In genomic region chr14:63678538-63678937, GRCh38 we compare ENCODE assay signal across 30 cellular contexts.
"Had no signal": no experiment of that assay in that cellular context is flagged by ENCODE, and none has a peak within 500 bp of the region (broad histone marks: within the 10 kb centered on the region; RNA-seq: fewer than 3 reads in every experiment).

No MANE protein-coding gene starts in this region.

- H3K9me3 Mint-ChIP-seq: activated B cell treated with CpG ODN at 0.5 μM for 24 hours; activated naive CD4-positive, alpha-beta T cell treated with anti-CD3 and anti-CD28 coated beads, Interleukin-2, amount 50 U/mL, for 72 hours; activated T-helper 2 cell treated with anti-CD3 and anti-CD28 coated beads, Interferon-gamma antibody, Interleukin-2, Interleukin-4, amounts not matched to agents 10 μg/mL and 5 μg/mL and 100 μg/mL, durations not matched to agents 14 hours and 24 hours and 36 hours; central memory CD8-positive, alpha-beta T cell; effector memory CD8-positive, alpha-beta T cell; naive B cell; nephron progenitor cell; stimulated activated effector memory CD8-positive, alpha-beta T cell treated with anti-CD3 and anti-CD28 coated beads, Interleukin-12 subunit alpha, Interleukin-12 subunit beta, amount 100 ng/mL, for 72 hours; stimulated activated naive CD8-positive, alpha-beta T cell treated with anti-CD3 and anti-CD28 coated beads, Interleukin-15, Interleukin-2, amounts not matched to agents 100 ng/mL and 50 ng/mL, for 24 hours had no signal

- H3K9me3 ChIP-seq: breast epithelium, heart right ventricle, neutrophil, ovary, prostate gland, thoracic aorta, upper lobe of left lung, vagina had no signal

- DNase-seq: activated B cell treated with CpG ODN at 0.5 μM for 24 hours; activated CD4-positive, alpha-beta T cell treated with anti-CD3 and anti-CD28 coated beads, Interleukin-2, amount 50 U/mL, for 1 hour; activated CD8-positive, alpha-beta memory T cell treated with anti-CD3 and anti-CD28 coated beads, Interleukin-2, amount 10 ng/mL, durations not matched to agents 7 days and 5 days; activated CD8-positive, alpha-beta T cell treated with anti-CD3 and anti-CD28 coated beads, Interleukin-2, amount 10 ng/mL, durations not matched to agents 7 days and 5 days; activated naive CD4-positive, alpha-beta T cell; activated T-cell treated with anti-CD3 and anti-CD28 coated beads, Interleukin-2, amount 50 U/mL, for 48 hours; effector memory CD8-positive, alpha-beta T cell; heart right ventricle; kidney glomerular epithelial cell; left ventricle myocardium superior; naive B cell; nephron progenitor cell; ovary; retina; stimulated activated CD4-positive, alpha-beta T cell treated with anti-CD3 and anti-CD28 coated beads, Interleukin-4, amount 100 ng/mL, for 24 hours; T-helper 17 cell; upper lobe of left lung had no signal

- H3K4me3 Mint-ChIP-seq: activated B cell treated with CpG ODN at 0.5 μM for 24 hours; activated CD8-positive, alpha-beta memory T cell treated with anti-CD3 and anti-CD28 coated beads, Interleukin-2, amount 10 ng/mL, durations not matched to agents 7 days and 5 days; activated CD8-positive, alpha-beta T cell treated with anti-CD3 and anti-CD28 coated beads, Interleukin-2, amount 10 ng/mL, durations not matched to agents 7 days and 5 days; central memory CD8-positive, alpha-beta T cell; effector memory CD8-positive, alpha-beta T cell; naive B cell; nephron progenitor cell; stimulated activated effector memory CD8-positive, alpha-beta T cell treated with anti-CD3 and anti-CD28 coated beads, Interleukin-12 subunit alpha, Interleukin-12 subunit beta, amount 100 ng/mL, for 72 hours; stimulated activated naive CD8-positive, alpha-beta T cell treated with anti-CD3 and anti-CD28 coated beads, Interleukin-15, Interleukin-2, amounts not matched to agents 100 ng/mL and 50 ng/mL, for 24 hours; T-helper 17 cell had no signal

- ATAC-seq: activated CD8-positive, alpha-beta memory T cell treated with anti-CD3 and anti-CD28 coated beads, Interleukin-2, amount 10 ng/mL, durations not matched to agents 7 days and 5 days; activated CD8-positive, alpha-beta T cell treated with anti-CD3 and anti-CD28 coated beads, Interleukin-2, amount 10 ng/mL, durations not matched to agents 7 days and 5 days; activated naive CD4-positive, alpha-beta T cell treated with anti-CD3 and anti-CD28 coated beads, Interleukin-2, amount 50 U/mL, for 72 hours; effector memory CD8-positive, alpha-beta T cell; esophagus mucosa; heart right ventricle; left ventricle myocardium superior; sciatic nerve; stimulated activated effector memory CD8-positive, alpha-beta T cell treated with anti-CD3 and anti-CD28 coated beads, Interleukin-12 subunit alpha, Interleukin-12 subunit beta, amount 100 ng/mL, for 72 hours; T-helper 17 cell had no signal

- H3K4me1 ChIP-seq: breast epithelium, heart right ventricle, upper lobe of left lung, vagina had no signal

- H3K36me3 Mint-ChIP-seq: activated naive CD4-positive, alpha-beta T cell treated with anti-CD3 and anti-CD28 coated beads, Interleukin-2, amount 50 U/mL, for 72 hours; naive B cell had no signal

- H3K4me3 ChIP-seq: breast epithelium, heart right ventricle, ovary, prostate gland, skin epidermis, thoracic aorta, upper lobe of left lung, vagina had no signal

- H3K36me3 ChIP-seq: breast epithelium, neutrophil, ovary, prostate gland, vagina had no signal

- H3K4me1 Mint-ChIP-seq: activated B cell treated with CpG ODN at 0.5 μM for 24 hours; activated CD8-positive, alpha-beta memory T cell treated with anti-CD3 and anti-CD28 coated beads, Interleukin-2, amount 10 ng/mL, durations not matched to agents 7 days and 5 days; central memory CD8-positive, alpha-beta T cell; naive B cell; stimulated activated effector memory CD8-positive, alpha-beta T cell treated with anti-CD3 and anti-CD28 coated beads, Interleukin-12 subunit alpha, Interleukin-12 subunit beta, amount 100 ng/mL, for 72 hours had no signal

- H3K27ac Mint-ChIP-seq: activated B cell treated with CpG ODN at 0.5 μM for 24 hours; activated CD8-positive, alpha-beta memory T cell treated with anti-CD3 and anti-CD28 coated beads, Interleukin-2, amount 10 ng/mL, durations not matched to agents 7 days and 5 days; activated CD8-positive, alpha-beta T cell treated with anti-CD3 and anti-CD28 coated beads, Interleukin-2, amount 10 ng/mL, durations not matched to agents 7 days and 5 days; activated naive CD4-positive, alpha-beta T cell treated with anti-CD3 and anti-CD28 coated beads, Interleukin-2, amount 50 U/mL, for 72 hours; activated T-helper 2 cell treated with anti-CD3 and anti-CD28 coated beads, Interferon-gamma antibody, Interleukin-2, Interleukin-4, amounts not matched to agents 10 μg/mL and 5 μg/mL and 100 μg/mL, durations not matched to agents 14 hours and 24 hours and 36 hours; effector memory CD8-positive, alpha-beta T cell; nephron progenitor cell; stimulated activated effector memory CD8-positive, alpha-beta T cell treated with anti-CD3 and anti-CD28 coated beads, Interleukin-12 subunit alpha, Interleukin-12 subunit beta, amount 100 ng/mL, for 72 hours; stimulated activated naive CD8-positive, alpha-beta T cell treated with anti-CD3 and anti-CD28 coated beads, Interleukin-15, Interleukin-2, amounts not matched to agents 100 ng/mL and 50 ng/mL, for 24 hours; T-helper 17 cell had no signal

- H3K27me3 Mint-ChIP-seq: activated B cell treated with CpG ODN at 0.5 μM for 24 hours; activated CD8-positive, alpha-beta memory T cell treated with anti-CD3 and anti-CD28 coated beads, Interleukin-2, amount 10 ng/mL, durations not matched to agents 7 days and 5 days; central memory CD8-positive, alpha-beta T cell; effector memory CD8-positive, alpha-beta T cell; naive B cell; stimulated activated naive CD8-positive, alpha-beta T cell treated with anti-CD3 and anti-CD28 coated beads, Interleukin-15, Interleukin-2, amounts not matched to agents 100 ng/mL and 50 ng/mL, for 24 hours; T-helper 17 cell had no signal
